Comparison of ENCODE assay signal across 8 cellular contexts in the genomic region with DNA sequence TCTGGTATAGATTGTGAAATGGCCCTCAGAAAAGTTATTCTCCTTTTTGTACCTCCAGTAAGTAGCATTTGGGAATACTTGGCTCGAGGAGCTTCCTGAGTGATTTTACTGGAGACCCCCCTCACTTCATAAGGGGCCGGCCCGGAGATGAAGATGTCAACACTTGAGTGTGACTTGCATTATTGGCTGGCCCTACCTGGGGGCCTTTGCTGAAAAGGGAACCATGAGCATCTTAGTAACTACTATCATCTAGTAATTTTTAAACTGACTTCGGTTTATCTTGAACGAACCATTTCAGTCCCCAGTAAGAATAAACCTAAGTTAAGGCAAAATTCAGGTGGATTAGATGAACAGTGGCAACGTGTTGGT. TPM values are rescaled to one million over a fixed set of nuclear protein-coding genes. Genes with fewer than 3 reads are reported as not detected.
A peak's percentile ranks its signal among the peaks of the same experiment; 100 is the strongest.
DNase-seq lines count a peak whose midpoint lies in the region; ATAC-seq, FAIRE-seq and TF ChIP-seq lines count a peak whose summit lies in the region.

No MANE protein-coding gene starts in this region.

- DNase-seq in endothelial cell of umbilical vein (ENCODE audit: low read depth, low spot score) = no peak
- no peak for DNase-seq in stimulated activated CD4-positive, alpha-beta T cell treated with anti-CD3 and anti-CD28 coated beads, Interleukin-2, amount 100 ng/mL, for 48 hours
- no peak for DNase-seq in cortex of kidney (lab: John Stamatoyannopoulos, UW)
- DNase-seq in HUDEP-2 (lab: John Stamatoyannopoulos, UW; ENCODE audit: unreplicated experiment in 76 of 76) = no peak

- H3K27me3 ChIP-seq in OCI-LY1 (ENCODE audit: insufficient read depth, low read length) = no peaks in the 10 kb centered on the region
- no peaks in the 10 kb centered on the region for H3K27me3 ChIP-seq in endothelial cell of umbilical vein (ENCODE audit: control insufficient read depth in 2 of 2, insufficient read depth in 2 of 2, low read length in 2 of 2)
- H3K27me3 ChIP-seq in skeletal muscle satellite cell (ENCODE audit: control insufficient read depth, insufficient read depth, low read length) = no peaks in the 10 kb centered on the region

- no peaks in the 10 kb centered on the region for H3K9me2 ChIP-seq in OCI-LY1 (ENCODE audit: low read depth, low read length)

- H4K20me1 ChIP-seq in OCI-LY1 (ENCODE audit: insufficient read depth, low read length) (no peaks in the 10 kb centered on the region), endothelial cell of umbilical vein (replicated peaks; ENCODE audit: control insufficient read depth, extremely low read depth, insufficient read depth, low read length) (no peaks in the 10 kb centered on the region)

- BruUV-seq in endothelial cell of umbilical vein (replicated peaks; lab: Mats Ljungman, UMichigan) = TSS peak; percentile 63

- H3K9me3 ChIP-seq in OCI-LY1 (ENCODE audit: low read length) (no peaks in the 10 kb centered on the region), endothelial cell of umbilical vein (replicated peaks; ENCODE audit: control insufficient read depth, insufficient read depth, low read length) (no peaks in the 10 kb centered on the region), skeletal muscle satellite cell (replicated peaks; ENCODE audit: low read length) (no peaks in the 10 kb centered on the region)

- dilution Hi-C loops in endothelial cell of umbilical vein (cut with MboI; ENCODE audit: extremely low pct_ligation_motif_present, low sequenced_read_pairs) = no loop called here

- H3K36me3 ChIP-seq in OCI-LY1 (ENCODE audit: insufficient read depth, low read length) (0 out of 2 replicates have a peak, but pooled peaks cover 3% of the 10 kb centered on the region), endothelial cell of umbilical vein (ENCODE audit: control insufficient read depth in 2 of 2, extremely low read depth in 1 of 2, insufficient read depth in 2 of 2, low read length in 2 of 2) (no peaks in the 10 kb centered on the region), skeletal muscle satellite cell (ENCODE audit: insufficient read depth, low read length) (no peaks in the 10 kb centered on the region)

- POLR2A ChIA-PET in endothelial cell of umbilical vein (lab: Charles Lee) = interaction anchor here (1.0 to 2.0 kb wide), 2 partner anchors 16 to 165 kb away, joined by 4 to 7 read pairs; a partner anchor contains a TSS

- ATAC-seq in GM19455 (IDR thresholded peaks at IDR 0.05; ENCODE audit: unreplicated experiment) = no peak

- peaks cover 14% of the 10 kb centered on the region for H3K79me2 ChIP-seq in OCI-LY1 (ENCODE audit: insufficient read depth, low read length)
- H3K79me2 ChIP-seq in endothelial cell of umbilical vein (ENCODE audit: control insufficient read depth, insufficient read depth, low read length) = no peaks in the 10 kb centered on the region

- H3F3A ChIP-seq in OCI-LY1 (ENCODE audit: insufficient read depth, low read length) = no peaks in the 10 kb centered on the region; the same call in 1 of the 2 replicates

- no peak for FAIRE-seq in endothelial cell of umbilical vein (lab: Jason Lieb, UNC)

- peak overlapping the region; percentile 89 for H3K9ac ChIP-seq in OCI-LY1 (ENCODE audit: low read length)
- H3K9ac ChIP-seq in endothelial cell of umbilical vein (replicated peaks; ENCODE audit: extremely low read depth, insufficient read depth, low read length) = no peak overlapping the region
- peak overlapping the region; percentile 97 for H3K9ac ChIP-seq in skeletal muscle satellite cell (ENCODE audit: low read depth, low read length)

- peak overlapping the region; percentile 65 for H3K27ac ChIP-seq in OCI-LY1 (ENCODE audit: low read depth, low read length, poor library complexity, severe bottlenecking)
- H3K27ac ChIP-seq in endothelial cell of umbilical vein (ENCODE audit: insufficient read depth, low read depth, low read length) = no peak overlapping the region

- TF ChIP-seq CTCF in OCI-LY1 (IDR thresholded peaks at IDR 0.05; ENCODE audit: low read length) (no peak), endothelial cell of umbilical vein (IDR thresholded peaks at IDR 0.05; ENCODE audit: extremely low read depth in 1 of 2, insufficient read depth in 1 of 2, low read depth in 1 of 2, low read length in 2 of 2) (no peak)

- peaks cover 23% of the 10 kb centered on the region for H3K4me1 ChIP-seq in OCI-LY1 (ENCODE audit: insufficient read depth, low read length, severe bottlenecking)
- peaks cover 4% of the 10 kb centered on the region for H3K4me1 ChIP-seq in endothelial cell of umbilical vein (ENCODE audit: control insufficient read depth, extremely low read depth, insufficient read depth, low read length)
- H3K4me1 ChIP-seq in skeletal muscle satellite cell (ENCODE audit: control insufficient read depth, insufficient read depth, low read length) = peaks cover 16% of the 10 kb centered on the region

- H3K4me3 ChIP-seq in GM08714 (ENCODE audit: low read length) (peak overlapping the region; percentile 87), OCI-LY1 (ENCODE audit: low read depth, low read length, poor library complexity, severe bottlenecking) (peak overlapping the region; percentile 78), endothelial cell of umbilical vein (replicated peaks in 1 of 3; ENCODE audit: insufficient read depth in 1 of 3, low read depth in 1 of 3, low read length in 3 of 3) (peak overlapping the region in 1 of 3 experiments; percentile 86), skeletal muscle satellite cell (ENCODE audit: low read length) (peak overlapping the region; percentile 82)

- no peaks in the 10 kb centered on the region for H3K9me1 ChIP-seq in endothelial cell of umbilical vein (replicated peaks; ENCODE audit: control insufficient read depth, extremely low read depth, insufficient read depth, low read length)

- TF ChIP-seq POLR2A in endothelial cell of umbilical vein (IDR thresholded peaks at IDR 0.05; ENCODE audit: low read depth, low read length) = no peak

- intact Hi-C loops in endothelial cell of umbilical vein (cut with micrococcal nuclease) = no loop called here

- H3K4me2 ChIP-seq in OCI-LY1 (ENCODE audit: low read length) = peak overlapping the region; percentile 69
- no peak overlapping the region for H3K4me2 ChIP-seq in endothelial cell of umbilical vein (ENCODE audit: insufficient read depth, low read length)
- peak overlapping the region; percentile 94 for H3K4me2 ChIP-seq in skeletal muscle satellite cell (ENCODE audit: low read length)

- H2AFZ ChIP-seq in OCI-LY1 (ENCODE audit: low read length) (no peak overlapping the region; the same call in 1 of the 2 replicates), endothelial cell of umbilical vein (ENCODE audit: low read depth, low read length) (peak overlapping the region; percentile 96)

- CTCF ChIA-PET in endothelial cell of umbilical vein (lab: Charles Lee) = interaction anchor here (0.9 to 3.0 kb wide), 5 partner anchors 16 to 326 kb away, joined by 5 to 15 read pairs (median 10); a partner anchor contains a TSS

TF ChIP-seq in endothelial cell of umbilical vein, 7 proteins besides CTCF, POLR2A, EP300 and RAD21:
- TF ChIP-seq, protein P1, sequence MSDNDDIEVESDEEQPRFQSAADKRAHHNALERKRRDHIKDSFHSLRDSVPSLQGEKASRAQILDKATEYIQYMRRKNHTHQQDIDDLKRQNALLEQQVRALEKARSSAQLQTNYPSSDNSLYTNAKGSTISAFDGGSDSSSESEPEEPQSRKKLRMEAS (IDR thresholded peaks at IDR 0.05; ENCODE audit: insufficient read depth, insufficient read length) = no peak
- TF ChIP-seq POLR2AphosphoS5 (IDR thresholded peaks at IDR 0.05; ENCODE audit: insufficient read depth, low read depth, low read length) (no peak), JUN (IDR thresholded peaks at IDR 0.05; ENCODE audit: borderline replicate concordance, insufficient read depth, insufficient read length, low read depth) (no peak), GATA2 (IDR thresholded peaks at IDR 0.05; ENCODE audit: insufficient read depth, insufficient read length, low read depth, low read length) (no peak), FOS (IDR thresholded peaks at IDR 0.05; ENCODE audit: borderline replicate concordance, insufficient read depth, low read length) (no peak), EZH2 (IDR thresholded peaks at IDR 0.05; ENCODE audit: borderline replicate concordance, low read depth, low read length, severe bottlenecking) (no peak), MYC (IDR thresholded peaks at IDR 0.05; ENCODE audit: low read depth, low read length) (no peak)

RNA-seq across cellular contexts. Expression of a gene that starts 1.3 kb away (rescaled TPM):
- 9.9 and 11.9 TPM in 2 replicates for total RNA-seq in endothelial cell of umbilical vein
- polyA plus RNA-seq in endothelial cell of umbilical vein = 1.4 and 2.3 TPM in 2 replicates
- polyA plus RNA-seq in endothelial cell of umbilical vein (2011; cell fraction: cytosol; rRNA removed) = 5.3 and 6.5 TPM in 2 replicates
- polyA plus RNA-seq in endothelial cell of umbilical vein (2011; cell fraction: nucleus; rRNA removed) = 5.2 and 6.0 TPM in 2 replicates
- 8.1 and 12.2 TPM in 2 replicates for polyA plus RNA-seq in endothelial cell of umbilical vein (2012)
- 2.2 and 3.9 TPM in 2 replicates for polyA minus RNA-seq in endothelial cell of umbilical vein
- 9.2 TPM for polyA minus RNA-seq in endothelial cell of umbilical vein (2011; cell fraction: cytosol; rRNA and poly(A)+ RNA removed)
- polyA minus RNA-seq in endothelial cell of umbilical vein (2011; cell fraction: nucleus; rRNA and poly(A)+ RNA removed) = 1.1 and 1.7 TPM in 2 replicates
- total RNA-seq in skeletal muscle satellite cell (2012; rRNA removed) = 7.2 and 12.9 TPM in 2 replicates

RNA-seq across cellular contexts. Expression of a gene that starts 15.8 kb away (rescaled TPM):
- 14.7 and 16.9 TPM in 2 replicates for total RNA-seq in endothelial cell of umbilical vein
- polyA plus RNA-seq in endothelial cell of umbilical vein = 1.2 and 2.1 TPM in 2 replicates
- polyA plus RNA-seq in endothelial cell of umbilical vein (2011; cell fraction: cytosol; rRNA removed) = 4.1 and 4.6 TPM in 2 replicates
- 9.1 and 11.5 TPM in 2 replicates for polyA plus RNA-seq in endothelial cell of umbilical vein (2011; cell fraction: nucleus; rRNA removed)
- polyA plus RNA-seq in endothelial cell of umbilical vein (2012) = 10.5 and 17.2 TPM in 2 replicates
- polyA minus RNA-seq in endothelial cell of umbilical vein = 8.6 and 15.2 TPM in 2 replicates
- polyA minus RNA-seq in endothelial cell of umbilical vein (2011; cell fraction: cytosol; rRNA and poly(A)+ RNA removed) = 10.2 TPM
- polyA minus RNA-seq in endothelial cell of umbilical vein (2011; cell fraction: nucleus; rRNA and poly(A)+ RNA removed) = 19.7 and 20.5 TPM in 2 replicates
- total RNA-seq in skeletal muscle satellite cell (2012; rRNA removed) = 11.1 and 18.8 TPM in 2 replicates
